Comparison of ENCODE assay signal across 8 cellular contexts in the genomic region with DNA sequence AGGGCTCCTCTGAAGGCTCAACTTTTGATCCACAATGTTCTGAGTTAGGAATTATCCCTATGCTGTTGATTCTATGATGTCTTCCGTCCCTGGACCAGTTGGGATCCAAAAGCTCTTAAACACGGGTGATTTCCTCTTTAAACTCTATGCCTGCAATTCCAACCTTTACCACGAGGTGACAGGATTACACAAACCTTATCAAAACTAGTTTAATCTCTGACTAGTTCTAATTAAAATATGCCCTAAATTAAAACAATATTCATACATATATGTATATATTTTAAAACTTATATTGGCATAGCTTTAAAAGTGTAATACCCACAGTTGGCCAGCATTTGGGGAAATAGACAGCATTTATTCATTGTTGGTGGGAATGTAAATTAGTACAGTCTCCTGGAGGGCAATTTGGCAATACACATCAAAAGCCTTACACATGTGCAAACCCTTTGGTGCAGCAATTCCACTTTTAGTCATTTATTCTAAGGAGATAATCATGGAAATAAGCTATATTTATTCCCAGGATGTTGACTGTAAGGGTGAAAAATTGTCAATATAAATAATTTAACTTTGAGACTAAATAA. TPM values are rescaled to one million over a fixed set of nuclear protein-coding genes. Genes with fewer than 3 reads are reported as not detected.
DNase-seq lines count a peak whose midpoint lies in the region; ATAC-seq, FAIRE-seq and TF ChIP-seq lines count a peak whose summit lies in the region.

No MANE protein-coding gene starts in this region.

- peaks cover 3 to 7% (median 4%) of the 10 kb centered on the region in 4 donors for H3K4me1 Mint-ChIP-seq in naive thymus-derived CD8-positive, alpha-beta T cell

- FAIRE-seq in pancreas (lab: Jason Lieb, UNC), result no peak

- no peak overlapping the region for H3K4me3 Mint-ChIP-seq in naive thymus-derived CD8-positive, alpha-beta T cell

- no peaks in the 10 kb centered on the region for H3K4me1 ChIP-seq in pancreas

- H3K36me3 Mint-ChIP-seq in naive thymus-derived CD8-positive, alpha-beta T cell, result peaks cover 0 to 11% (median 0%) of the 10 kb centered on the region in 3 donors

- no peaks in the 10 kb centered on the region for H3K9me3 ChIP-seq in pancreas

- H3K4me3 ChIP-seq in pancreas, result no peak overlapping the region

- H3K27me3 ChIP-seq in pancreas, result peaks cover 0 to 4% (median 0%) of the 10 kb centered on the region in 4 donors

- TF ChIP-seq CTCF in GM12872 (IDR thresholded peaks at IDR 0.05; ENCODE audit: insufficient read depth, low read depth, low read length) (peak; percentile 71), pancreas (IDR thresholded peaks at IDR 0.05) (peak; percentile 9 to 46 (median 43))

- DNase-seq in NCI-H526 treated with DMSO at 0.1 percent for 48 hours (lab: John Stamatoyannopoulos, UW) (peak; percentile 19), dermis blood vessel endothelial cell (peak; percentile 19), pancreas (no peak), mucosa of gallbladder (ENCODE audit: low spot score) (no peak)
- no peak for DNase-seq in activated effector memory CD4-positive, alpha-beta T cell treated with anti-CD3 and anti-CD28 coated beads, Interleukin-2, amount 50 U/mL, for 16 hours
- DNase-seq in naive thymus-derived CD8-positive, alpha-beta T cell, result no peak
- no peak for DNase-seq in activated naive CD4-positive, alpha-beta T cell treated with Interleukin-2 at 50 U/mL for 16 hours

- 34 to 42% methylated on average over 3 of the region's 3 CpGs for WGBS in pancreas, 2 donors

- H3K27ac ChIP-seq in pancreas, result no peak overlapping the region

- H3K9me3 Mint-ChIP-seq in naive thymus-derived CD8-positive, alpha-beta T cell, result peaks cover 0 to 14% (median 6%) of the 10 kb centered on the region in 9 donors

- intact Hi-C loops in pancreas (cut with DNase I), result no loop called here

- H3K27ac Mint-ChIP-seq in naive thymus-derived CD8-positive, alpha-beta T cell, result no peak overlapping the region

- H3K27me3 Mint-ChIP-seq in naive thymus-derived CD8-positive, alpha-beta T cell, result peaks cover 0 to 7% (median 3%) of the 10 kb centered on the region in 5 donors

- no peaks in the 10 kb centered on the region for H3K36me3 ChIP-seq in pancreas

- no peak for ATAC-seq in pancreas
- ATAC-seq in naive thymus-derived CD8-positive, alpha-beta T cell, result no peak

- POLR2A ChIA-PET in naive thymus-derived CD8-positive, alpha-beta T cell (lab: Charles Lee), result no interaction called here

RNA-seq across cellular contexts. Expression of gene PHYKPL, which starts 51.6 kb away (rescaled TPM):
- 42.9 and 44.2 TPM in 2 replicates for total RNA-seq in dermis blood vessel endothelial cell
- total RNA-seq in pancreas, result 10 to 100 TPM; 29.3 to 60.3 (median 35.9) TPM
- polyA plus RNA-seq in pancreas, result 10 to 100 TPM; 78.9 to 83.5 TPM
- total RNA-seq in naive thymus-derived CD8-positive, alpha-beta T cell, result 100 to 1,000 TPM; 209 to 229 TPM
- polyA plus RNA-seq in naive thymus-derived CD8-positive, alpha-beta T cell, result 10 to 100 TPM; 41.1 to 51.8 (median 49.7) TPM
- total RNA-seq in mucosa of gallbladder, result 95.4 TPM

Comparison
In these comparisons a context has a peak if more than half of its experiments do, and no peak if none do; other contexts are left out.
1. DNase-seq: peak in NCI-H526 treated with DMSO at 0.1 percent for 48 hours (single experiment) and dermis blood vessel endothelial cell (single experiment); none in pancreas (0 of 6), activated effector memory CD4-positive, alpha-beta T cell treated with anti-CD3 and anti-CD28 coated beads, Interleukin-2, amount 50 U/mL, for 16 hours (single experiment), naive thymus-derived CD8-positive, alpha-beta T cell (0 of 10), activated naive CD4-positive, alpha-beta T cell treated with Interleukin-2 at 50 U/mL for 16 hours (single experiment) and mucosa of gallbladder (single experiment).